Comparison of ENCODE assay signal across 18 cellular contexts in genomic region chr12:41486718-41487117, GRCh38.
A peak's percentile ranks its signal among the peaks of the same experiment; 100 is the strongest.
DNase-seq lines count a peak whose midpoint lies in the region; ATAC-seq, FAIRE-seq and TF ChIP-seq lines count a peak whose summit lies in the region.
"Had no signal": no experiment of that assay in that cellular context is flagged by ENCODE, and none has a peak within 500 bp of the region (broad histone marks: within the 10 kb centered on the region; RNA-seq: fewer than 3 reads in every experiment).

No MANE protein-coding gene starts in this region.

- H3K27ac ChIP-seq in PC-3 (ENCODE audit: low read length): 0 out of 2 replicates have a peak overlapping the region, but pooled peaks have one; percentile 35
- H3K27ac ChIP-seq in endothelial cell of umbilical vein (ENCODE audit: insufficient read depth, low read depth, low read length): peak overlapping the region; percentile 71
- H3K27ac ChIP-seq in right lobe of liver: no peak overlapping the region
- H3K27ac ChIP-seq in right cardiac atrium (ENCODE audit: low read length): no peak overlapping the region
- H3K27ac ChIP-seq: BLaER1 treated with 17β-estradiol and CSF1 and Interleukin-3, amounts not matched to agents 10 nM and 100 nM; gastrocnemius medialis; RWPE1; thyroid gland had no signal

- H3K9me3 ChIP-seq in PC-3 (ENCODE audit: low read length): no peaks in the 10 kb centered on the region
- no peaks in the 10 kb centered on the region for H3K9me3 ChIP-seq in endothelial cell of umbilical vein (replicated peaks; ENCODE audit: control insufficient read depth, insufficient read depth, low read length)
- H3K9me3 ChIP-seq in right lobe of liver: no peaks in the 10 kb centered on the region
- H3K9me3 ChIP-seq in right cardiac atrium (ENCODE audit: control insufficient read depth, low read length): no peaks in the 10 kb centered on the region
- H3K9me3 ChIP-seq: BLaER1 treated with 17β-estradiol and CSF1 and Interleukin-3, amounts not matched to agents 10 nM and 100 nM; gastrocnemius medialis; thyroid gland had no signal

- H3K9me2 ChIP-seq in PC-3 (replicated peaks; ENCODE audit: low read length): no peaks in the 10 kb centered on the region

- TF ChIP-seq CTCF in PC-3 (conservative IDR thresholded peaks at IDR 0.05; ENCODE audit: low read depth, low read length) (no peak), endothelial cell of umbilical vein (IDR thresholded peaks at IDR 0.05; ENCODE audit: extremely low read depth in 1 of 2, insufficient read depth in 1 of 2, low read depth in 1 of 2, low read length in 2 of 2) (no peak), retinal pigment epithelial cell (conservative IDR thresholded peaks at IDR 0.05; ENCODE audit: low read depth, low read length) (no peak), right lobe of liver (IDR thresholded peaks at IDR 0.05) (no peak)

- BruUV-seq in PC-3 (replicated peaks; lab: Mats Ljungman, UMichigan) (no TSS peak), endothelial cell of umbilical vein (replicated peaks; lab: Mats Ljungman, UMichigan) (no TSS peak)

- dilution Hi-C loops in endothelial cell of umbilical vein (cut with MboI; ENCODE audit: extremely low pct_ligation_motif_present, low sequenced_read_pairs): no loop called here

- no peak overlapping the region for H3K4me2 ChIP-seq in PC-3 (ENCODE audit: low read length)
- no peak overlapping the region for H3K4me2 ChIP-seq in endothelial cell of umbilical vein (ENCODE audit: insufficient read depth, low read length)
- H3K4me2 ChIP-seq: BLaER1 treated with 17β-estradiol and CSF1 and Interleukin-3, amounts not matched to agents 10 nM and 100 nM had no signal

- no peak for FAIRE-seq in endothelial cell of umbilical vein (lab: Jason Lieb, UNC)
- FAIRE-seq: D721Med had no signal

- H3F3A ChIP-seq in PC-3 (ENCODE audit: low read length, unreplicated experiment): no peaks in the 10 kb centered on the region

- no peaks in the 10 kb centered on the region for H3K9me1 ChIP-seq in endothelial cell of umbilical vein (replicated peaks; ENCODE audit: control insufficient read depth, extremely low read depth, insufficient read depth, low read length)

- H2AFZ ChIP-seq in PC-3 (ENCODE audit: low read length) (no peak overlapping the region), endothelial cell of umbilical vein (ENCODE audit: low read depth, low read length) (peak overlapping the region; percentile 78)

- POLR2A ChIA-PET in PC-3 (lab: Charles Lee; ENCODE audit: unreplicated experiment) (no interaction called here), endothelial cell of umbilical vein (lab: Charles Lee) (no interaction called here)

- H3K27me3 ChIP-seq in PC-3 (ENCODE audit: low read length) (peaks cover 7% of the 10 kb centered on the region; the same call in 1 of the 2 replicates), endothelial cell of umbilical vein (ENCODE audit: control insufficient read depth in 2 of 2, insufficient read depth in 2 of 2, low read length in 2 of 2) (no peaks in the 10 kb centered on the region), right lobe of liver (no peaks in the 10 kb centered on the region), right cardiac atrium (ENCODE audit: control insufficient read depth, insufficient read depth) (no peaks in the 10 kb centered on the region)
- H3K27me3 ChIP-seq: BLaER1 treated with 17β-estradiol and CSF1 and Interleukin-3, amounts not matched to agents 10 nM and 100 nM; gastrocnemius medialis; thyroid gland had no signal

- H3K4me3 ChIP-seq in PC-3 (ENCODE audit: low read length) (no peak overlapping the region), endothelial cell of umbilical vein (replicated peaks in 1 of 3; ENCODE audit: insufficient read depth in 1 of 3, low read depth in 1 of 3, low read length in 3 of 3) (no peak overlapping the region), retinal pigment epithelial cell (ENCODE audit: low read length) (no peak overlapping the region), right lobe of liver (no peak overlapping the region), right cardiac atrium (ENCODE audit: low read length) (no peak overlapping the region)
- H3K4me3 ChIP-seq: BLaER1 treated with 17β-estradiol and CSF1 and Interleukin-3, amounts not matched to agents 10 nM and 100 nM; gastrocnemius medialis; thyroid gland had no signal

- intact Hi-C loops in PC-3 (cut with micrococcal nuclease): no loop called here
- intact Hi-C loops in endothelial cell of umbilical vein (cut with micrococcal nuclease): loop anchor here (5.0 kb wide), 1 partner anchor 69 kb away; no protein-coding TSS in a partner anchor
- intact Hi-C loops in right lobe of liver (cut with DNase I): no loop called here
- intact Hi-C loops in right cardiac atrium (cut with DNase I): no loop called here

- DNase-seq in GM03348 (ENCODE audit: low spot score) (peak; percentile 31), PC-3 (peak; percentile 39), endothelial cell of umbilical vein (ENCODE audit: low read depth, low spot score) (no peak), retinal pigment epithelial cell (ENCODE audit: low read depth) (peak; percentile 51), left lobe of liver (ENCODE audit: low spot score) (no peak), NCI-H1436 treated with DMSO at 0.1 percent for 48 hours (lab: John Stamatoyannopoulos, UW) (no peak), right lobe of liver (no peak), right cardiac atrium (no peak)
- DNase-seq: gastrocnemius medialis; naive thymus-derived CD4-positive, alpha-beta T cell; NCI-H446; posterior cingulate gyrus; stimulated activated CD4-positive, alpha-beta T cell treated with anti-CD3 and anti-CD28 coated beads, Interleukin-12 subunit alpha, Interleukin-12 subunit beta, amount 100 ng/mL, for 4 hours; thyroid gland had no signal

- H4K20me1 ChIP-seq in PC-3 (ENCODE audit: low read length) (no peaks in the 10 kb centered on the region), endothelial cell of umbilical vein (replicated peaks; ENCODE audit: control insufficient read depth, extremely low read depth, insufficient read depth, low read length) (no peaks in the 10 kb centered on the region)
- H4K20me1 ChIP-seq: BLaER1 treated with 17β-estradiol and CSF1 and Interleukin-3, amounts not matched to agents 10 nM and 100 nM had no signal

- H3K79me2 ChIP-seq in PC-3 (ENCODE audit: low read length) (no peaks in the 10 kb centered on the region), endothelial cell of umbilical vein (ENCODE audit: control insufficient read depth, insufficient read depth, low read length) (no peaks in the 10 kb centered on the region)

- TF ChIP-seq POLR2A in endothelial cell of umbilical vein (IDR thresholded peaks at IDR 0.05; ENCODE audit: low read depth, low read length): no peak
- TF ChIP-seq POLR2A in right lobe of liver (IDR thresholded peaks at IDR 0.05): no peak

- WGBS in right lobe of liver (ENCODE audit: insufficient coverage, low coverage, low lambda C conversion rate, missing lambda C conversion rate): 60% methylated on average over 2 of the region's 2 CpGs
- 59% methylated on average over 2 of the region's 2 CpGs for WGBS in right cardiac atrium

- H3K9ac ChIP-seq in PC-3 (ENCODE audit: low read length) (no peak overlapping the region), endothelial cell of umbilical vein (replicated peaks; ENCODE audit: extremely low read depth, insufficient read depth, low read length) (no peak overlapping the region)
- H3K9ac ChIP-seq: BLaER1 treated with 17β-estradiol and CSF1 and Interleukin-3, amounts not matched to agents 10 nM and 100 nM had no signal

- ATAC-seq in PC-3 (peak; percentile 40), left lobe of liver (no peak), right lobe of liver (no peak), right cardiac atrium (no peak)
- ATAC-seq: gastrocnemius medialis; naive thymus-derived CD4-positive, alpha-beta T cell; stimulated activated memory B cell treated with anti-CD40 and anti-IgM and Interleukin-4, amounts not matched to agents 10 μg/mL and 1 μg/mL and 100 μg/mL, for 72 hours had no signal

- H3K36me3 ChIP-seq in PC-3 (ENCODE audit: low read depth, low read length) (no peaks in the 10 kb centered on the region), endothelial cell of umbilical vein (ENCODE audit: control insufficient read depth in 2 of 2, extremely low read depth in 1 of 2, insufficient read depth in 2 of 2, low read length in 2 of 2) (no peaks in the 10 kb centered on the region), right lobe of liver (no peaks in the 10 kb centered on the region)
- H3K36me3 ChIP-seq: BLaER1 treated with 17β-estradiol and CSF1 and Interleukin-3, amounts not matched to agents 10 nM and 100 nM; gastrocnemius medialis; thyroid gland had no signal

- CTCF ChIA-PET in PC-3 (lab: Charles Lee): no interaction called here
- CTCF ChIA-PET in endothelial cell of umbilical vein (lab: Charles Lee): no interaction called here

- H3K4me1 ChIP-seq in PC-3 (ENCODE audit: insufficient read depth, low read length): no peaks in the 10 kb centered on the region
- peaks cover 24% of the 10 kb centered on the region for H3K4me1 ChIP-seq in endothelial cell of umbilical vein (ENCODE audit: control insufficient read depth, extremely low read depth, insufficient read depth, low read length)
- no peaks in the 10 kb centered on the region for H3K4me1 ChIP-seq in right lobe of liver
- peaks cover 3% of the 10 kb centered on the region for H3K4me1 ChIP-seq in right cardiac atrium (ENCODE audit: control insufficient read depth, insufficient read depth, low read length)
- H3K4me1 ChIP-seq: BLaER1 treated with 17β-estradiol and CSF1 and Interleukin-3, amounts not matched to agents 10 nM and 100 nM; gastrocnemius medialis; thyroid gland had no signal

TF ChIP-seq in endothelial cell of umbilical vein, 7 proteins besides CTCF, POLR2A, EP300 and RAD21:
- TF ChIP-seq GATA2 (IDR thresholded peaks at IDR 0.05; ENCODE audit: insufficient read depth, insufficient read length, low read depth, low read length): no peak
- no peak for TF ChIP-seq MYC (IDR thresholded peaks at IDR 0.05; ENCODE audit: low read depth, low read length)
- TF ChIP-seq FOS (IDR thresholded peaks at IDR 0.05; ENCODE audit: borderline replicate concordance, insufficient read depth, low read length): no peak

Comparison
In these comparisons a context has a peak if more than half of its experiments do, and no peak if none do; other contexts are left out.
1. DNase-seq: peak in GM03348 (single experiment), PC-3 (single experiment) and retinal pigment epithelial cell (single experiment); none in endothelial cell of umbilical vein (single experiment), left lobe of liver (single experiment), NCI-H1436 treated with DMSO at 0.1 percent for 48 hours (single experiment), right lobe of liver (0 of 3) and right cardiac atrium (0 of 3).
2. H3K27ac ChIP-seq: peak in PC-3 (single experiment) and endothelial cell of umbilical vein (single experiment); none in right lobe of liver (0 of 3) and right cardiac atrium (single experiment).